9 cellular contexts compared by ENCODE assay signal in the genomic region with DNA sequence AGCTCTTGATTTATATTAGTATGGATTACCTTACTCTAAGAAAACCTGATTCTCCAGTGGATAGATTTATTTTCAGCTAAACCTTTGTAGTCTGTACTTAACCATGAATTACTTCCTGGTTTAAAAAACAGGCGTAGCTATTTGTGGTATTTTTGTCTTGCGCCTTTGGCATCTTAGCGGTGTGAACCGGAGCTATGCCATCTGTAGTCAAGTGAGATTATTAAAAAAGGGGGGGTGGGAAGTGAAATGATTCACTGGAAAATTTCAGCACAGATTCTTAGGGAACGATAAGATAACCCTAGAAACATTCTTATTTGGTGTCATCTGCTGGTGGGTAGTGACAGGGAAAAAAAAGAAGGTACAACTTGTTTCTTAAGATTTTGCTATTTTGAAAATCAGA. TPM values are rescaled to one million over a fixed set of nuclear protein-coding genes. Genes with fewer than 3 reads are reported as not detected.
DNase-seq lines count a peak whose midpoint lies in the region; ATAC-seq and TF ChIP-seq lines count a peak whose summit lies in the region.
"Had no signal": no experiment of that assay in that cellular context is flagged by ENCODE, and none has a peak within 500 bp of the region (broad histone marks: within the 10 kb centered on the region; RNA-seq: fewer than 3 reads in every experiment).

No MANE protein-coding gene starts in this region.

- H3K4me1 ChIP-seq in PC-9 (replicated peaks; ENCODE audit: insufficient read depth), result peaks cover 16% of the 10 kb centered on the region

- peak in 5 of 10 experiments; percentile 9 to 37 (median 23) for DNase-seq in CD4-positive, alpha-beta T cell
- DNase-seq in PC-9 (peak; percentile 20 to 71), choroid plexus epithelial cell (ENCODE audit: low read depth) (peak; percentile 46), natural killer cell (no peak), Ammon's horn (ENCODE audit: low spot score) (no peak), KBM-7 (no peak)

- no peaks in the 10 kb centered on the region for H3K9me2 ChIP-seq in PC-9 (ENCODE audit: insufficient read depth)

- no peaks in the 10 kb centered on the region for H3K36me3 ChIP-seq in PC-9 (ENCODE audit: low read depth)

- no peaks in the 10 kb centered on the region for H3K9me3 ChIP-seq in CD4-positive, alpha-beta T cell (ENCODE audit: control insufficient read depth, low read length)
- H3K9me3 ChIP-seq in PC-9 (ENCODE audit: insufficient read depth, low read depth), result no peaks in the 10 kb centered on the region

- H2AFZ ChIP-seq in PC-9, result no peak overlapping the region
- H2AFZ ChIP-seq: parathyroid adenoma had no signal

- no peak overlapping the region for H3K4me2 ChIP-seq in PC-9

- ATAC-seq in CD4-positive, alpha-beta T cell (ENCODE audit: poor library complexity), result peak; percentile 84
- ATAC-seq in natural killer cell (peak; percentile 87 to 89 (median 87)), HG03378 (IDR thresholded peaks at IDR 0.05; ENCODE audit: unreplicated experiment) (no peak), HG03469 (IDR thresholded peaks at IDR 0.05; ENCODE audit: unreplicated experiment) (no peak)

- H3K4me3 ChIP-seq in PC-9, result no peak overlapping the region
- H3K4me3 ChIP-seq in choroid plexus epithelial cell (ENCODE audit: low read depth, low read length), result no peak overlapping the region

- peak overlapping the region; percentile 94 for H3K27ac Mint-ChIP-seq in CD4-positive, alpha-beta T cell
- H3K27ac Mint-ChIP-seq in natural killer cell, result peak overlapping the region; percentile 83 to 92

- H3K27me3 ChIP-seq in CD4-positive, alpha-beta T cell (ENCODE audit: control insufficient read depth, insufficient read depth, low read length), result no peaks in the 10 kb centered on the region
- H3K27me3 ChIP-seq in PC-9 (ENCODE audit: insufficient read depth, low read depth), result no peaks in the 10 kb centered on the region

- no peak for TF ChIP-seq CTCF in CD4-positive, alpha-beta T cell (IDR thresholded peaks at IDR 0.05)
- no peak for TF ChIP-seq CTCF in PC-9 (conservative IDR thresholded peaks at IDR 0.05)
- no peak for TF ChIP-seq CTCF in choroid plexus epithelial cell (conservative IDR thresholded peaks at IDR 0.05; ENCODE audit: low read depth, low read length)
- no peak for TF ChIP-seq CTCF in natural killer cell (IDR thresholded peaks at IDR 0.05)

- peak overlapping the region; percentile 47 for H3K27ac ChIP-seq in CD4-positive, alpha-beta T cell (ENCODE audit: low read depth, low read length)
- no peak overlapping the region for H3K27ac ChIP-seq in PC-9
- H3K27ac ChIP-seq: parathyroid adenoma had no signal

- peaks cover 94% of the 10 kb centered on the region for H3K4me1 Mint-ChIP-seq in CD4-positive, alpha-beta T cell (ENCODE audit: low read depth)
- peaks cover 63 to 70% of the 10 kb centered on the region in 2 donors for H3K4me1 Mint-ChIP-seq in natural killer cell

- in situ Hi-C loops in KBM-7 (cut with MboI; ENCODE audit: low pct_unique_long_range_greater_than_20kb, low sequenced_read_pairs), result no loop called here

- H3K9me3 Mint-ChIP-seq in CD4-positive, alpha-beta T cell, result no peaks in the 10 kb centered on the region
- H3K9me3 Mint-ChIP-seq in natural killer cell, result no peaks in the 10 kb centered on the region

- no TSS peak for BruUV-seq in PC-9 (replicated peaks; lab: Mats Ljungman, UMichigan)

- 0 out of 2 replicates have a peak, but pooled peaks cover 4% of the 10 kb centered on the region for H3F3A ChIP-seq in PC-9 (ENCODE audit: insufficient read depth, low read depth)

- 0 out of 2 replicates have a peak, but pooled peaks cover under 1% of the 10 kb centered on the region for H4K20me1 ChIP-seq in PC-9 (ENCODE audit: insufficient read depth)

- H3K36me3 Mint-ChIP-seq in CD4-positive, alpha-beta T cell (ENCODE audit: low read depth), result peaks cover 71% of the 10 kb centered on the region
- no peaks in the 10 kb centered on the region for H3K36me3 Mint-ChIP-seq in natural killer cell

- intact Hi-C loops in CD4-positive, alpha-beta T cell (cut with DNase I, micrococcal nuclease), result loop anchor here (1.0 to 2.0 kb wide), 4 partner anchors 11 to 18 kb away; no protein-coding TSS in a partner anchor
- intact Hi-C loops in PC-9 (cut with micrococcal nuclease; ENCODE audit: unreplicated experiment), result loop anchor here (5.0 kb wide), 1 partner anchor 67 kb away; a partner anchor contains a TSS
- intact Hi-C loops in natural killer cell (cut with micrococcal nuclease), result loop anchor here (2.0 to 5.0 kb wide), 3 partner anchors 16 to 68 kb away; a partner anchor contains a TSS

- no peaks in the 10 kb centered on the region for H3K27me3 Mint-ChIP-seq in CD4-positive, alpha-beta T cell
- no peaks in the 10 kb centered on the region for H3K27me3 Mint-ChIP-seq in natural killer cell (ENCODE audit: low read depth in 2 of 2)

- CTCF ChIA-PET in CD4-positive, alpha-beta T cell (lab: Charles Lee), result interaction anchor here (0.9 to 9.8 kb wide), 5 partner anchors 14 to 44 kb away, joined by 3 to 168 read pairs (median 7); a partner anchor contains a TSS
- CTCF ChIA-PET in PC-9 (lab: Charles Lee), result interaction anchor here (0.6 to 0.7 kb wide), 3 partner anchors 89 to 227 kb away, joined by 3 to 10 read pairs (median 9); no protein-coding TSS in a partner anchor

- H3K4me3 Mint-ChIP-seq in CD4-positive, alpha-beta T cell, result peak overlapping the region; percentile 78
- peak overlapping the region; percentile 93 for H3K4me3 Mint-ChIP-seq in natural killer cell

- POLR2A ChIA-PET in CD4-positive, alpha-beta T cell (lab: Charles Lee), result interaction anchor here (0.8 to 11.5 kb wide), 8 partner anchors 13 to 115 kb away, joined by 3 to 270 read pairs (median 6); a partner anchor contains a TSS
- POLR2A ChIA-PET in PC-9 (lab: Charles Lee; ENCODE audit: unreplicated experiment), result interaction anchor here (0.6 kb wide), 1 partner anchor 988 kb away, joined by 15 read pairs; no protein-coding TSS in a partner anchor

- peaks cover 11% of the 10 kb centered on the region; the same call in 1 of the 2 replicates for H3K79me2 ChIP-seq in PC-9 (ENCODE audit: low read depth)

RNA-seq across cellular contexts. Expression of a gene that starts 44.2 kb away (rescaled TPM):
- 100 to 1,000 TPM; 119 to 126 TPM for total RNA-seq in CD4-positive, alpha-beta T cell
- total RNA-seq in PC-9 (2021) (52.0 and 68.8 TPM in 2 replicates), natural killer cell (100 to 1,000 TPM in 2 of 3 donors, 10 to 100 TPM in 1; 84.4 to 105 (median 102) TPM)

Comparison
In these comparisons a context has a peak if more than half of its experiments do, and no peak if none do; other contexts are left out.
1. ATAC-seq: peak in CD4-positive, alpha-beta T cell (single experiment) and natural killer cell (3 of 3); none in HG03378 (single experiment) and HG03469 (single experiment).
2. DNase-seq: peak in PC-9 (2 of 2) and choroid plexus epithelial cell (single experiment); none in natural killer cell (single experiment), Ammon's horn (single experiment) and KBM-7 (single experiment).